ENCODE assay signal across 3 cellular contexts in genomic region chr16:29653890-29654289, GRCh38. TPM values are rescaled to one million over a fixed set of nuclear protein-coding genes. Genes with fewer than 3 reads are reported as not detected.
"Had no signal": no experiment of that assay in that cellular context is flagged by ENCODE, and none has a peak within 500 bp of the region (broad histone marks: within the 10 kb centered on the region; RNA-seq: fewer than 3 reads in every experiment).

No MANE protein-coding gene starts in this region.

RNA-seq across cellular contexts. Expression of gene SPN, which starts 9.2 kb away (rescaled TPM):
- total RNA-seq: bronchial epithelial cell, PC-3, SJSA1 had no signal
